1 cellular context compared by ENCODE assay signal in genomic region chr16:8989099-8989878, GRCh38.
TF ChIP-seq lines count a peak whose summit lies in the region.

No MANE protein-coding gene starts in this region.

TF ChIP-seq in HepG2, 621 proteins besides CTCF, POLR2A, EP300 and RAD21 (continued from another document and continues in another):
- TF ChIP-seq MLX (CRISPR knock-in tag; IDR thresholded peaks at IDR 0.05) (peak; percentile 49; the same call in 1 of the 2 replicates), SOX6 (IDR thresholded peaks at IDR 0.05) (no peak), SOX6 (CRISPR knock-in tag; IDR thresholded peaks at IDR 0.05) (peak; percentile 32; the same call in 1 of the 2 replicates), ZNF761 (CRISPR knock-in tag; conservative IDR thresholded peaks at IDR 0.05) (0 out of 2 replicates have a peak, but pooled peaks have one; percentile 31), PHF8 (CRISPR knock-in tag; IDR thresholded peaks at IDR 0.05) (peak; percentile 59), PPARG (CRISPR knock-in tag; conservative IDR thresholded peaks at IDR 0.05) (peak; percentile 71), ZNF501 (CRISPR knock-in tag; IDR thresholded peaks at IDR 0.05) (peak; percentile 48; the same call in 1 of the 2 replicates), ZBTB43 (CRISPR knock-in tag; conservative IDR thresholded peaks at IDR 0.05) (peak; percentile 66), SALL2 (CRISPR knock-in tag; IDR thresholded peaks at IDR 0.05) (0 out of 2 replicates have a peak, but pooled peaks have one; percentile 34), ZNF44 (CRISPR knock-in tag; IDR thresholded peaks at IDR 0.05) (0 out of 2 replicates have a peak, but pooled peaks have one; percentile 11), MBNL3 (CRISPR knock-in tag; conservative IDR thresholded peaks at IDR 0.05) (no peak), KAT2B (IDR thresholded peaks at IDR 0.05; ENCODE audit: borderline replicate concordance, low read depth, low read length) (no peak), NBN (conservative IDR thresholded peaks at IDR 0.05) (no peak), ZNF263 (CRISPR knock-in tag; IDR thresholded peaks at IDR 0.05) (peak; percentile 54; the same call in 1 of the 2 replicates), ZNF605 (CRISPR knock-in tag; IDR thresholded peaks at IDR 0.05) (peak; percentile 92), KLF9 (CRISPR knock-in tag; IDR thresholded peaks at IDR 0.05; ENCODE audit: low read depth) (no peak), ZBTB7B (CRISPR knock-in tag; IDR thresholded peaks at IDR 0.05) (no peak), RERE (CRISPR knock-in tag; IDR thresholded peaks at IDR 0.05; ENCODE audit: low read depth) (peak; percentile 63), TFDP1 (CRISPR knock-in tag; IDR thresholded peaks at IDR 0.05; ENCODE audit: borderline replicate concordance) (peak; percentile 94; the same call in 1 of the 2 replicates), CSRNP1 (CRISPR knock-in tag; IDR thresholded peaks at IDR 0.05) (0 out of 2 replicates have a peak, but pooled peaks have one; percentile 24), MNT (IDR thresholded peaks at IDR 0.05) (no peak), HOXA3 (CRISPR knock-in tag; IDR thresholded peaks at IDR 0.05) (peak; percentile 78), ZNF281 (CRISPR knock-in tag; IDR thresholded peaks at IDR 0.05; ENCODE audit: borderline replicate concordance) (0 out of 2 replicates have a peak, but pooled peaks have one; percentile 9), ZFP37 (CRISPR knock-in tag; IDR thresholded peaks at IDR 0.05; ENCODE audit: borderline replicate concordance) (peak; percentile 87; the same call in 1 of the 2 replicates), FOXA3 (CRISPR knock-in tag; IDR thresholded peaks at IDR 0.05) (peak; percentile 50; the same call in 1 of the 2 replicates), IRF9 (CRISPR knock-in tag; IDR thresholded peaks at IDR 0.05; ENCODE audit: borderline replicate concordance) (no peak; the same call in 1 of the 2 replicates), RBAK (CRISPR knock-in tag; IDR thresholded peaks at IDR 0.05) (no peak), YEATS4 (CRISPR knock-in tag; IDR thresholded peaks at IDR 0.05; ENCODE audit: borderline replicate concordance) (peak; percentile 34; the same call in 1 of the 2 replicates), SOX13 (IDR thresholded peaks at IDR 0.05) (no peak), SOX13 (CRISPR knock-in tag; conservative IDR thresholded peaks at IDR 0.05 in 1 of 2, IDR thresholded peaks at IDR 0.05 in 1 of 2) (peak in 1 of 2 experiments; percentile 79; a peak in 2 of 4 replicates), SMAD3 (CRISPR knock-in tag; IDR thresholded peaks at IDR 0.05) (peak; percentile 41; the same call in 1 of the 2 replicates), FOXP1 (IDR thresholded peaks at IDR 0.05) (no peak), FOXP1 (CRISPR knock-in tag; IDR thresholded peaks at IDR 0.05) (peak; percentile 68; the same call in 1 of the 2 replicates), GABPA (IDR thresholded peaks at IDR 0.05; ENCODE audit: low read depth, low read length) (no peak), GABPA (CRISPR knock-in tag; IDR thresholded peaks at IDR 0.05; ENCODE audit: low read depth) (0 out of 2 replicates have a peak, but pooled peaks have one; percentile 18), MTA1 (CRISPR knock-in tag; IDR thresholded peaks at IDR 0.05; ENCODE audit: borderline replicate concordance) (peak; percentile 36; the same call in 1 of the 2 replicates), ZFP90 (CRISPR knock-in tag; IDR thresholded peaks at IDR 0.05; ENCODE audit: borderline replicate concordance) (no peak), ZNF792 (CRISPR knock-in tag; IDR thresholded peaks at IDR 0.05) (peak; percentile 61; the same call in 1 of the 2 replicates), CREB1 (IDR thresholded peaks at IDR 0.05) (0 out of 2 replicates have a peak, but pooled peaks have one; percentile 8), CREB1 (CRISPR knock-in tag; IDR thresholded peaks at IDR 0.05) (no peak), ZNF687 (CRISPR knock-in tag; IDR thresholded peaks at IDR 0.05) (peak; percentile 91), ZFY (CRISPR knock-in tag; IDR thresholded peaks at IDR 0.05) (peak; percentile 55; the same call in 1 of the 2 replicates)
